In genomic region chr17:64920419-64921172, GRCh38 we compare ENCODE assay signal across 11 cellular contexts. TPM values are rescaled to one million over a fixed set of nuclear protein-coding genes. Genes with fewer than 3 reads are reported as not detected.
DNase-seq lines count a peak whose midpoint lies in the region; ATAC-seq and TF ChIP-seq lines count a peak whose summit lies in the region.
"Had no signal": no experiment of that assay in that cellular context is flagged by ENCODE, and none has a peak within 500 bp of the region (broad histone marks: within the 10 kb centered on the region; RNA-seq: fewer than 3 reads in every experiment).

No MANE protein-coding gene starts in this region.

- H3K4me2 ChIP-seq in DND-41 (ENCODE audit: insufficient read depth, low read length) (peak overlapping the region; percentile 66; the same call in 1 of the 2 replicates), MM.1S (ENCODE audit: low read depth, low read length) (peak overlapping the region; percentile 55; the same call in 1 of the 2 replicates), mammary epithelial cell (ENCODE audit: insufficient read depth, low read depth, low read length) (peak overlapping the region; percentile 35)

- peaks cover under 1% of the 10 kb centered on the region for H3K36me3 Mint-ChIP-seq in nephron (ENCODE audit: low read depth)

- H4K20me1 ChIP-seq in DND-41 (ENCODE audit: insufficient read depth, low read length) (no peaks in the 10 kb centered on the region), MM.1S (ENCODE audit: insufficient read depth, low read length) (no peaks in the 10 kb centered on the region), mammary epithelial cell (ENCODE audit: insufficient read depth, low read length) (no peaks in the 10 kb centered on the region)

- in situ Hi-C loops in mammary epithelial cell (cut with MboI; ENCODE audit: low sequenced_read_pairs in 2 of 2): no loop called here

- no peak for DNase-seq in DND-41
- no peak for DNase-seq in MM.1S
- DNase-seq in mammary epithelial cell: no peak
- no peak for DNase-seq in prostate gland (ENCODE audit: low spot score)
- DNase-seq in GF-D8 (lab: John Stamatoyannopoulos, UW): no peak
- DNase-seq: stimulated activated CD4-positive, alpha-beta T cell treated with anti-CD3 and anti-CD28 coated beads, Interleukin-15, amount 100 ng/mL, for 24 hours had no signal

- TF ChIP-seq CTCF in DND-41 (IDR thresholded peaks at IDR 0.05; ENCODE audit: borderline replicate concordance, extremely low read depth, low read length, poor library complexity, severe bottlenecking) (no peak), MM.1S (IDR thresholded peaks at IDR 0.05; ENCODE audit: low read length) (no peak), mammary epithelial cell (conservative IDR thresholded peaks at IDR 0.05 in 1 of 2, IDR thresholded peaks at IDR 0.05 in 1 of 2; ENCODE audit: extremely low read depth in 1 of 2, insufficient read depth in 1 of 2, low read depth in 1 of 2, low read length in 2 of 2) (no peak), nephron (IDR thresholded peaks at IDR 0.05; ENCODE audit: unreplicated experiment in 3 of 3) (no peak), prostate gland (IDR thresholded peaks at IDR 0.05) (no peak)

- H3K9me2 ChIP-seq in MM.1S (replicated peaks; ENCODE audit: insufficient read depth, low read length): no peaks in the 10 kb centered on the region

- no peaks in the 10 kb centered on the region for H3K4me1 Mint-ChIP-seq in nephron

- CTCF ChIA-PET in mammary epithelial cell (lab: Charles Lee; ENCODE audit: low non-redundant PET): no interaction called here

- H3K9me3 ChIP-seq in DND-41 (ENCODE audit: insufficient read depth, low read length, severe bottlenecking) (no peaks in the 10 kb centered on the region), MM.1S (replicated peaks; ENCODE audit: insufficient read depth, low read length) (no peaks in the 10 kb centered on the region), mammary epithelial cell (replicated peaks; ENCODE audit: insufficient read depth, low read length) (no peaks in the 10 kb centered on the region), prostate gland (no peaks in the 10 kb centered on the region)
- H3K9me3 ChIP-seq: uterus had no signal

- dilution Hi-C loops in mammary epithelial cell (cut with HindIII; ENCODE audit: low sequenced_read_pairs): no loop called here

- H3K36me3 ChIP-seq in DND-41 (ENCODE audit: insufficient read depth, low read length) (no peaks in the 10 kb centered on the region), MM.1S (replicated peaks; ENCODE audit: insufficient read depth, low read length) (no peaks in the 10 kb centered on the region), mammary epithelial cell (ENCODE audit: insufficient read depth, low read length) (no peaks in the 10 kb centered on the region), prostate gland (no peaks in the 10 kb centered on the region)
- H3K36me3 ChIP-seq: uterus had no signal

- peaks cover 6% of the 10 kb centered on the region for H3K79me2 ChIP-seq in DND-41 (ENCODE audit: insufficient read depth, low read length)
- no peaks in the 10 kb centered on the region for H3K79me2 ChIP-seq in MM.1S (ENCODE audit: low read length)
- no peaks in the 10 kb centered on the region for H3K79me2 ChIP-seq in mammary epithelial cell (ENCODE audit: insufficient read depth, low read length)

- no peak for TF ChIP-seq POLR2A in prostate gland (IDR thresholded peaks at IDR 0.05)

- H3K9me3 Mint-ChIP-seq in nephron: no peaks in the 10 kb centered on the region

- ATAC-seq in DND-41 (ENCODE audit: insufficient read depth, low read depth) (no peak), GM21737 (IDR thresholded peaks at IDR 0.05; ENCODE audit: unreplicated experiment) (no peak), HG02571 (IDR thresholded peaks at IDR 0.05; ENCODE audit: unreplicated experiment) (no peak)

- BruUV-seq in mammary epithelial cell (replicated peaks; lab: Mats Ljungman, UMichigan): no TSS peak

- peak overlapping the region; percentile 84; the same call in 1 of the 2 replicates for H3K9ac ChIP-seq in DND-41 (ENCODE audit: low read depth, low read length)
- no peak overlapping the region for H3K9ac ChIP-seq in MM.1S (ENCODE audit: low read length)
- no peak overlapping the region for H3K9ac ChIP-seq in mammary epithelial cell (ENCODE audit: insufficient read depth, low read length)

- H2AFZ ChIP-seq in DND-41 (ENCODE audit: low read depth, low read length) (peak overlapping the region; percentile 83), MM.1S (ENCODE audit: low read length) (no peak overlapping the region), mammary epithelial cell (ENCODE audit: low read depth, low read length) (no peak overlapping the region)

- intact Hi-C loops in mammary epithelial cell (cut with micrococcal nuclease): no loop called here
- intact Hi-C loops in prostate gland (cut with DNase I): loop anchor here (5.0 kb wide), 1 partner anchor 42 kb away; no protein-coding TSS in a partner anchor

- peaks cover 25% of the 10 kb centered on the region for H3K4me1 ChIP-seq in DND-41 (ENCODE audit: insufficient read depth, low read length)
- no peaks in the 10 kb centered on the region for H3K4me1 ChIP-seq in MM.1S (ENCODE audit: low read length)
- peaks cover 8% of the 10 kb centered on the region for H3K4me1 ChIP-seq in mammary epithelial cell (ENCODE audit: insufficient read depth, low read length)
- H3K4me1 ChIP-seq in prostate gland (replicated peaks): no peaks in the 10 kb centered on the region
- H3K4me1 ChIP-seq: uterus had no signal

- 88% methylated on average over 12 of the region's 12 CpGs for WGBS in mammary epithelial cell (ENCODE audit: low coverage, missing lambda C conversion rate)
- WGBS in prostate gland: 91% methylated on average over 12 of the region's 12 CpGs

- peak overlapping the region; percentile 92 to 95 (median 94) for H3K27ac Mint-ChIP-seq in nephron

- H3K4me3 ChIP-seq in DND-41 (ENCODE audit: low read depth in 1 of 2, low read length in 2 of 2) (peak overlapping the region in 1 of 2 experiments; percentile 76; a peak in 2 of 4 replicates), MM.1S (ENCODE audit: low read length) (no peak overlapping the region), mammary epithelial cell (replicated peaks in 1 of 3; ENCODE audit: insufficient read depth in 1 of 3, low read depth in 2 of 3, low read length in 3 of 3) (no peak overlapping the region), prostate gland (no peak overlapping the region)

- H3F3A ChIP-seq in MM.1S (ENCODE audit: insufficient read depth, low read length): 0 out of 2 replicates have a peak, but pooled peaks cover 5% of the 10 kb centered on the region

- H3K27me3 Mint-ChIP-seq in nephron (ENCODE audit: low read depth): no peaks in the 10 kb centered on the region

- H3K4me3 Mint-ChIP-seq in nephron: peak overlapping the region; percentile 87 to 93 (median 92)

- H3K27ac ChIP-seq in DND-41 (ENCODE audit: low read length): peak overlapping the region; percentile 91
- no peak overlapping the region for H3K27ac ChIP-seq in MM.1S (ENCODE audit: low read length)
- H3K27ac ChIP-seq in mammary epithelial cell (ENCODE audit: insufficient read depth, low read depth, low read length): no peak overlapping the region
- H3K27ac ChIP-seq in prostate gland: no peak overlapping the region

- H3K27me3 ChIP-seq in DND-41 (ENCODE audit: insufficient read depth, low read length, poor library complexity) (no peaks in the 10 kb centered on the region), MM.1S (replicated peaks; ENCODE audit: insufficient read depth, low read length) (no peaks in the 10 kb centered on the region), mammary epithelial cell (ENCODE audit: insufficient read depth, low read length) (no peaks in the 10 kb centered on the region), prostate gland (replicated peaks; ENCODE audit: insufficient read depth) (no peaks in the 10 kb centered on the region)
- H3K27me3 ChIP-seq: dorsolateral prefrontal cortex, uterus had no signal

RNA-seq across cellular contexts. Expression of gene LRRC37A3, which starts 1.3 kb away (rescaled TPM):
- total RNA-seq in mammary epithelial cell: 1 to 10 TPM; 2.7 to 7.7 TPM
- 0.56 TPM for polyA plus RNA-seq in mammary epithelial cell
- 8.4 TPM for polyA minus RNA-seq in mammary epithelial cell
- 1 to 10 TPM; 5.6 to 9.5 TPM for total RNA-seq in prostate gland
